ENCODE assay signal across 8 cellular contexts in genomic region chr16:18956658-18957241, GRCh38. TPM values are rescaled to one million over a fixed set of nuclear protein-coding genes. Genes with fewer than 3 reads are reported as not detected.
DNase-seq lines count a peak whose midpoint lies in the region; ATAC-seq, FAIRE-seq and TF ChIP-seq lines count a peak whose summit lies in the region.
"Not testable (repeated sequence)": the region's sequence is repeated elsewhere in the genome, so short reads cannot be mapped to it uniquely, and the experiment has no call there.

No MANE protein-coding gene starts in this region.

- not testable (repeated sequence) for H3K4me1 Mint-ChIP-seq in CD8-positive, alpha-beta memory T cell; activated CD4-positive, alpha-beta T cell treated with anti-CD3 and anti-CD28 coated beads, Interleukin-2, amount 10 ng/mL, durations not matched to agents 7 days and 5 days; activated T-helper 17 cell treated with anti-CD3 and anti-CD28 coated beads, Interleukin-2, amount 50 U/mL, for 72 hours; memory B cell
- H3K4me1 Mint-ChIP-seq in stimulated activated effector memory CD8-positive, alpha-beta T cell treated with anti-CD3 and anti-CD28 coated beads, Interleukin-12 subunit alpha, Interleukin-12 subunit beta, amount 100 ng/mL, for 72 hours = peaks cover 12% of the 10 kb centered on the region

- CTCF ChIA-PET in A549 (lab: Yijun Ruan, JAX) = interaction anchor here (0.8 to 5.6 kb wide), 5 partner anchors 11 to 27 kb away, joined by 3 to 34 read pairs (median 8); partner anchors contain the start of gene TMC7
- CTCF ChIA-PET in CD8-positive, alpha-beta memory T cell (lab: Charles Lee); Panc1 (lab: Charles Lee); activated CD4-positive, alpha-beta T cell treated with anti-CD3 and anti-CD28 coated beads, Interleukin-2, amount 10 ng/mL, durations not matched to agents 7 days and 5 days (lab: Charles Lee): not testable (repeated sequence)

- DNase-seq in A549 (ENCODE audit: low read depth in 1 of 2, low spot score in 1 of 2); CD8-positive, alpha-beta memory T cell; Panc1 (ENCODE audit: low read depth, low spot score); activated CD4-positive, alpha-beta T cell treated with anti-CD3 and anti-CD28 coated beads, Interleukin-2, amount 10 ng/mL, durations not matched to agents 7 days and 5 days; breast epithelium (ENCODE audit: low spot score in 2 of 2); memory B cell (ENCODE audit: low spot score in 2 of 2); stimulated activated effector memory CD8-positive, alpha-beta T cell treated with anti-CD3 and anti-CD28 coated beads, Interleukin-12 subunit alpha, Interleukin-12 subunit beta, amount 100 ng/mL, for 72 hours (ENCODE audit: low spot score in 2 of 2): not testable (repeated sequence)

- BruUV-seq in Panc1 (replicated peaks; lab: Mats Ljungman, UMichigan) = not testable (repeated sequence)

- H3K27ac ChIP-seq in A549 = peak overlapping the region; percentile 38 to 57; a peak in 3 of 6 replicates
- not testable (repeated sequence) for H3K27ac ChIP-seq in CD8-positive, alpha-beta memory T cell (ENCODE audit: low read depth, low read length); Panc1 (ENCODE audit: low read length); breast epithelium

- in situ Hi-C loops in Panc1 (cut with HindIII; ENCODE audit: low pct_unique_long_range_greater_than_20kb, low sequenced_read_pairs) = not testable (repeated sequence)

- WGBS in A549 (ENCODE audit: missing lambda C conversion rate) = 57% methylated on average over 6 of the region's 6 CpGs

- intact Hi-C loops in Panc1 (cut with micrococcal nuclease; ENCODE audit: unreplicated experiment); breast epithelium (cut with DNase I; ENCODE audit: low total_unique reads): not testable (repeated sequence)

- TF ChIP-seq EP300 in A549 (IDR thresholded peaks at IDR 0.05) = not testable (repeated sequence)

- TF ChIP-seq POLR2A in A549 (IDR thresholded peaks at IDR 0.05; ENCODE audit: low read length); breast epithelium (IDR thresholded peaks at IDR 0.05): not testable (repeated sequence)

- H3K27ac Mint-ChIP-seq in CD8-positive, alpha-beta memory T cell = peak overlapping the region in 5 of 8 donors; percentile 13 to 90 (median 80)
- peak overlapping the region; percentile 42 for H3K27ac Mint-ChIP-seq in activated CD4-positive, alpha-beta T cell treated with anti-CD3 and anti-CD28 coated beads, Interleukin-2, amount 10 ng/mL, durations not matched to agents 7 days and 5 days
- H3K27ac Mint-ChIP-seq in activated T-helper 17 cell treated with anti-CD3 and anti-CD28 coated beads, Interleukin-2, amount 50 U/mL, for 72 hours = peak overlapping the region; percentile 75
- H3K27ac Mint-ChIP-seq in memory B cell = not testable (repeated sequence)
- peak overlapping the region; percentile 66 for H3K27ac Mint-ChIP-seq in stimulated activated effector memory CD8-positive, alpha-beta T cell treated with anti-CD3 and anti-CD28 coated beads, Interleukin-12 subunit alpha, Interleukin-12 subunit beta, amount 100 ng/mL, for 72 hours

- TF ChIP-seq CTCF in A549 (IDR thresholded peaks at IDR 0.05); Panc1 (IDR thresholded peaks at IDR 0.05); breast epithelium (IDR thresholded peaks at IDR 0.05): not testable (repeated sequence)

- H3K9me3 ChIP-seq in A549; CD8-positive, alpha-beta memory T cell (ENCODE audit: low read length); Panc1 (ENCODE audit: control insufficient read depth, insufficient read depth, low read depth, low read length); breast epithelium: not testable (repeated sequence)

- H3K27me3 ChIP-seq in CD8-positive, alpha-beta memory T cell (ENCODE audit: insufficient read depth, low read length, poor library complexity, severe bottlenecking); Panc1 (ENCODE audit: control insufficient read depth, insufficient read depth, low read length); breast epithelium: not testable (repeated sequence)

- ATAC-seq in A549; Panc1; activated T-helper 17 cell treated with anti-CD3 and anti-CD28 coated beads, Interleukin-2, amount 50 U/mL, for 72 hours (replicated peaks); memory B cell (ENCODE audit: low read depth); stimulated activated effector memory CD8-positive, alpha-beta T cell treated with anti-CD3 and anti-CD28 coated beads, Interleukin-12 subunit alpha, Interleukin-12 subunit beta, amount 100 ng/mL, for 72 hours: not testable (repeated sequence)

- not testable (repeated sequence) for FAIRE-seq in A549 (lab: Jason Lieb, UNC)

- H3K4me2 ChIP-seq in A549 = peak overlapping the region; percentile 54

- peak overlapping the region in 5 of 7 donors; percentile 59 to 91 (median 87) for H3K4me3 Mint-ChIP-seq in CD8-positive, alpha-beta memory T cell
- H3K4me3 Mint-ChIP-seq in activated CD4-positive, alpha-beta T cell treated with anti-CD3 and anti-CD28 coated beads, Interleukin-2, amount 10 ng/mL, durations not matched to agents 7 days and 5 days = peak overlapping the region; percentile 3
- peak overlapping the region; percentile 68 for H3K4me3 Mint-ChIP-seq in activated T-helper 17 cell treated with anti-CD3 and anti-CD28 coated beads, Interleukin-2, amount 50 U/mL, for 72 hours
- H3K4me3 Mint-ChIP-seq in memory B cell = peak overlapping the region; percentile 85
- H3K4me3 Mint-ChIP-seq in stimulated activated effector memory CD8-positive, alpha-beta T cell treated with anti-CD3 and anti-CD28 coated beads, Interleukin-12 subunit alpha, Interleukin-12 subunit beta, amount 100 ng/mL, for 72 hours = peak overlapping the region; percentile 73

- H3K36me3 ChIP-seq in CD8-positive, alpha-beta memory T cell (ENCODE audit: insufficient read depth, low read length); Panc1 (ENCODE audit: control insufficient read depth, insufficient read depth, low read length); breast epithelium: not testable (repeated sequence)

- H3K4me3 ChIP-seq in A549 (peak overlapping the region; percentile 35), Panc1 (ENCODE audit: low read depth in 2 of 2, low read length in 2 of 2) (peak overlapping the region; percentile 36 to 56), breast epithelium (peak overlapping the region in 2 of 3 donors; percentile 34 to 43)
- not testable (repeated sequence) for H3K4me3 ChIP-seq in CD8-positive, alpha-beta memory T cell (ENCODE audit: low read length)

- not testable (repeated sequence) for H3K36me3 Mint-ChIP-seq in CD8-positive, alpha-beta memory T cell; activated CD4-positive, alpha-beta T cell treated with anti-CD3 and anti-CD28 coated beads, Interleukin-2, amount 10 ng/mL, durations not matched to agents 7 days and 5 days (ENCODE audit: low read depth); activated T-helper 17 cell treated with anti-CD3 and anti-CD28 coated beads, Interleukin-2, amount 50 U/mL, for 72 hours (ENCODE audit: low read depth); memory B cell; stimulated activated effector memory CD8-positive, alpha-beta T cell treated with anti-CD3 and anti-CD28 coated beads, Interleukin-12 subunit alpha, Interleukin-12 subunit beta, amount 100 ng/mL, for 72 hours

- POLR2A ChIA-PET in A549 (lab: Yijun Ruan, JAX); CD8-positive, alpha-beta memory T cell (lab: Charles Lee); activated CD4-positive, alpha-beta T cell treated with anti-CD3 and anti-CD28 coated beads, Interleukin-2, amount 10 ng/mL, durations not matched to agents 7 days and 5 days (lab: Charles Lee): not testable (repeated sequence)
- POLR2A ChIA-PET in Panc1 (lab: Charles Lee) = interaction anchor here (0.6 kb wide), 1 partner anchor 23 kb away, joined by 5 read pairs; no protein-coding TSS in a partner anchor

- peaks cover 0 to 21% of the 10 kb centered on the region in 2 donors for H3K27me3 Mint-ChIP-seq in CD8-positive, alpha-beta memory T cell
- not testable (repeated sequence) for H3K27me3 Mint-ChIP-seq in activated CD4-positive, alpha-beta T cell treated with anti-CD3 and anti-CD28 coated beads, Interleukin-2, amount 10 ng/mL, durations not matched to agents 7 days and 5 days; activated T-helper 17 cell treated with anti-CD3 and anti-CD28 coated beads, Interleukin-2, amount 50 U/mL, for 72 hours; memory B cell

- H3K9me3 Mint-ChIP-seq in CD8-positive, alpha-beta memory T cell; activated CD4-positive, alpha-beta T cell treated with anti-CD3 and anti-CD28 coated beads, Interleukin-2, amount 10 ng/mL, durations not matched to agents 7 days and 5 days; activated T-helper 17 cell treated with anti-CD3 and anti-CD28 coated beads, Interleukin-2, amount 50 U/mL, for 72 hours; memory B cell; stimulated activated effector memory CD8-positive, alpha-beta T cell treated with anti-CD3 and anti-CD28 coated beads, Interleukin-12 subunit alpha, Interleukin-12 subunit beta, amount 100 ng/mL, for 72 hours: not testable (repeated sequence)

- H3K4me1 ChIP-seq in A549; CD8-positive, alpha-beta memory T cell (ENCODE audit: insufficient read depth, low read length); Panc1 (ENCODE audit: control insufficient read depth, insufficient read depth, low read length); breast epithelium: not testable (repeated sequence)

- TF ChIP-seq RAD21 in A549 (conservative IDR thresholded peaks at IDR 0.05 in 1 of 2, IDR thresholded peaks at IDR 0.05 in 1 of 2) = not testable (repeated sequence)

RNA-seq across cellular contexts. Expression of gene TMC7, which starts 27.0 kb away (rescaled TPM):
- polyA plus RNA-seq in A549 (2011; rRNA removed) (9.4 and 15.0 TPM in 2 replicates), A549 (2017; fragmentation: RNase III; extraction: RNeasy Plus Mini Kit Qiagen cat#74134 plus additional on column Dnase treatment) (5.4 to 7.5 TPM (median 7.0 TPM) in 3 replicates)
- 2.9 and 4.3 TPM in 2 replicates for polyA plus RNA-seq in A549 (2012; cell fraction: cytosol; rRNA removed)
- 3.4 and 6.4 TPM in 2 replicates for polyA plus RNA-seq in A549 (2012; cell fraction: nucleus; rRNA removed)
- polyA minus RNA-seq in A549 (2011; rRNA and poly(A)+ RNA removed) = 12.5 and 14.3 TPM in 2 replicates
- total RNA-seq in CD8-positive, alpha-beta memory T cell = not detected
- polyA plus RNA-seq in CD8-positive, alpha-beta memory T cell = not detected
- total RNA-seq in Panc1 (2021; ENCODE audit: unreplicated experiment) (5.1 TPM), breast epithelium (1 to 10 TPM in 1 of 3 donors, under 1 TPM in 2; 0.64 to 1.3 (median 0.73) TPM)
- 2.8 TPM for polyA plus RNA-seq in Panc1 (2012; ENCODE audit: insufficient read length)
- not detected for total RNA-seq in activated CD4-positive, alpha-beta T cell treated with anti-CD3 and anti-CD28 coated beads, Interleukin-2, amount 10 ng/mL, durations not matched to agents 7 days and 5 days
- not detected for total RNA-seq in activated T-helper 17 cell treated with anti-CD3 and anti-CD28 coated beads, Interleukin-2, amount 50 U/mL, for 72 hours

RNA-seq across cellular contexts. Expression of gene SMG1, which starts 30.5 kb away (rescaled TPM):
- polyA plus RNA-seq in A549 (2011; rRNA removed) (59.4 and 63.8 TPM in 2 replicates), A549 (2017; fragmentation: RNase III; extraction: RNeasy Plus Mini Kit Qiagen cat#74134 plus additional on column Dnase treatment) (14.4 to 18.3 TPM (median 15.7 TPM) in 3 replicates)
- polyA plus RNA-seq in A549 (2012; cell fraction: cytosol; rRNA removed) = 10.1 and 11.0 TPM in 2 replicates
- polyA plus RNA-seq in A549 (2012; cell fraction: nucleus; rRNA removed) = 10.1 and 16.0 TPM in 2 replicates
- polyA minus RNA-seq in A549 (2011; rRNA and poly(A)+ RNA removed) = 144 and 180 TPM in 2 replicates
- 10 to 100 TPM; 90.9 to 98.2 TPM for total RNA-seq in CD8-positive, alpha-beta memory T cell
- 17.8 TPM for polyA plus RNA-seq in CD8-positive, alpha-beta memory T cell
- total RNA-seq in Panc1 (2021; ENCODE audit: unreplicated experiment) (113 TPM), breast epithelium (100 to 1,000 TPM; 107 to 132 (median 110) TPM)
- 30.3 TPM for polyA plus RNA-seq in Panc1 (2012; ENCODE audit: insufficient read length)
- 100 to 1,000 TPM; 128 to 137 TPM for total RNA-seq in activated CD4-positive, alpha-beta T cell treated with anti-CD3 and anti-CD28 coated beads, Interleukin-2, amount 10 ng/mL, durations not matched to agents 7 days and 5 days
- 100 to 1,000 TPM; 166 to 216 TPM for total RNA-seq in activated T-helper 17 cell treated with anti-CD3 and anti-CD28 coated beads, Interleukin-2, amount 50 U/mL, for 72 hours

Comparison
In these comparisons a context has a peak if more than half of its experiments do, and no peak if none do; other contexts are left out.
1. H3K4me3 Mint-ChIP-seq: peak in every context shown above with its lines; median percentile 87 in CD8-positive, alpha-beta memory T cell; 85 in memory B cell; 73 in stimulated activated effector memory CD8-positive, alpha-beta T cell treated with anti-CD3 and anti-CD28 coated beads, Interleukin-12 subunit alpha, Interleukin-12 subunit beta, amount 100 ng/mL, for 72 hours; 68 in activated T-helper 17 cell treated with anti-CD3 and anti-CD28 coated beads, Interleukin-2, amount 50 U/mL, for 72 hours; 3 in activated CD4-positive, alpha-beta T cell treated with anti-CD3 and anti-CD28 coated beads, Interleukin-2, amount 10 ng/mL, durations not matched to agents 7 days and 5 days.